ENCODE assay signal across 17 cellular contexts in genomic region chr18:11498821-11499220, GRCh38.
DNase-seq lines count a peak whose midpoint lies in the region; TF ChIP-seq lines count a peak whose summit lies in the region.
"Had no signal": no experiment of that assay in that cellular context is flagged by ENCODE, and none has a peak within 500 bp of the region (broad histone marks: within the 10 kb centered on the region; RNA-seq: fewer than 3 reads in every experiment).

No MANE protein-coding gene starts in this region.

- no peak overlapping the region for H3K4me3 ChIP-seq in fibroblast of mammary gland (ENCODE audit: control insufficient read depth, low read depth, low read length)
- H3K4me3 ChIP-seq: BLaER1 treated with 17β-estradiol and CSF1 and Interleukin-3, amounts not matched to agents 10 nM and 100 nM; GM12878; PC-9 had no signal

- DNase-seq in EH (ENCODE audit: low read depth) (peak; percentile 19), RPMI7951 (ENCODE audit: low read depth) (peak; percentile 51), fibroblast of mammary gland (ENCODE audit: low read depth) (peak; percentile 47), cerebellar cortex (ENCODE audit: low spot score) (no peak), erythroblast (lab: John Stamatoyannopoulos, UW) (no peak), AG08396 (ENCODE audit: low spot score) (no peak), Ammon's horn (ENCODE audit: low spot score) (no peak)
- DNase-seq: GOT3, KBM-7, NCI-H1048, NCI-H1436 treated with DMSO at 0.1 percent for 48 hours, NCI-H2029 treated with DMSO at 0.1 percent for 48 hours, NCI-H510A treated with DMSO at 0.1 percent for 48 hours, NCI-H82, PC-9 had no signal

- TF ChIP-seq CTCF in fibroblast of mammary gland (conservative IDR thresholded peaks at IDR 0.05; ENCODE audit: control insufficient read depth, insufficient read depth, low read depth, low read length), result no peak

- no peak for TF ChIP-seq POLR2A in erythroblast (IDR thresholded peaks at IDR 0.05; ENCODE audit: low read length)

Comparison
In these comparisons a context has a peak if more than half of its experiments do, and no peak if none do; other contexts are left out.
1. DNase-seq: peak in EH (single experiment), RPMI7951 (single experiment) and fibroblast of mammary gland (single experiment); none in cerebellar cortex (single experiment), erythroblast (0 of 2), AG08396 (single experiment) and Ammon's horn (single experiment).